Comparison of ENCODE assay signal across 10 cellular contexts in genomic region chr11:1037506-1038055, GRCh38. TPM values are rescaled to one million over a fixed set of nuclear protein-coding genes. Genes with fewer than 3 reads are reported as not detected.
"Had no signal": no experiment of that assay in that cellular context is flagged by ENCODE, and none has a peak within 500 bp of the region (broad histone marks: within the 10 kb centered on the region; RNA-seq: fewer than 3 reads in every experiment).

No MANE protein-coding gene starts in this region.

- H3K9me3 ChIP-seq: HAP-1 had no signal

- H3K4me1 ChIP-seq: HAP-1 had no signal

- DNase-seq: H7, HFFc6, KBM-7 had no signal

- FAIRE-seq: HTR-8/SVneo had no signal

- H3K4me3 ChIP-seq: GM23338, HAP-1 had no signal

- ATAC-seq: GM23338, HCT116 had no signal

- H3K36me3 ChIP-seq: HAP-1 had no signal

- H2AFZ ChIP-seq: GM23338 had no signal

- H3K27ac ChIP-seq: KMS-11 had no signal

- H3K4me2 ChIP-seq: GM23338, KMS-11 had no signal

- H3K9ac ChIP-seq: KMS-11 had no signal

RNA-seq across cellular contexts. Expression of gene MUC6, which starts 1.1 kb away (rescaled TPM):
- total RNA-seq: GM23338, H4, H7, HFFc6 had no signal
- polyA plus RNA-seq: GM23338, IgD-negative memory B cell had no signal

RNA-seq across cellular contexts. Expression of gene MUC2, which starts 37.1 kb away (rescaled TPM):
- total RNA-seq: GM23338, H4, H7 had no signal
- polyA plus RNA-seq: GM23338, IgD-negative memory B cell had no signal
